In genomic region chr12:105229446-105229845, GRCh38 we compare ENCODE assay signal across 17 cellular contexts. TPM values are rescaled to one million over a fixed set of nuclear protein-coding genes. Genes with fewer than 3 reads are reported as not detected.
DNase-seq lines count a peak whose midpoint lies in the region; ATAC-seq and TF ChIP-seq lines count a peak whose summit lies in the region.
"Had no signal": no experiment of that assay in that cellular context is flagged by ENCODE, and none has a peak within 500 bp of the region (broad histone marks: within the 10 kb centered on the region; RNA-seq: fewer than 3 reads in every experiment).

No MANE protein-coding gene starts in this region.

- CTCF ChIA-PET in OCI-LY7 (lab: Charles Lee; ENCODE audit: unreplicated experiment) = no interaction called here

- intact Hi-C loops in OCI-LY7 (cut with micrococcal nuclease; ENCODE audit: unreplicated experiment) = no loop called here
- intact Hi-C loops in Right ventricle myocardium superior (cut with DNase I) = no loop called here

- WGBS in hepatocyte (ENCODE audit: low lambda C conversion rate, missing lambda C conversion rate) = 69% methylated on average over 2 of the region's 3 CpGs
- 61% methylated on average over 3 of the region's 3 CpGs for WGBS in suprapubic skin

- H3K9me2 ChIP-seq in hepatocyte (replicated peaks; ENCODE audit: insufficient read depth) = no peaks in the 10 kb centered on the region
- H3K9me2 ChIP-seq in OCI-LY7 (ENCODE audit: insufficient read depth, low read length) = no peaks in the 10 kb centered on the region

- H2AFZ ChIP-seq in hepatocyte = no peak overlapping the region
- no peak overlapping the region for H2AFZ ChIP-seq in OCI-LY7 (ENCODE audit: low read length)

- BruUV-seq in OCI-LY7 (replicated peaks; lab: Mats Ljungman, UMichigan) = no TSS peak

- H3K79me2 ChIP-seq in hepatocyte (peaks cover 92% of the 10 kb centered on the region), OCI-LY7 (ENCODE audit: insufficient read depth, low read depth, low read length) (peaks cover 3% of the 10 kb centered on the region; the same call in 1 of the 2 replicates)

- no peak for TF ChIP-seq CTCF in hepatocyte (IDR thresholded peaks at IDR 0.05; ENCODE audit: poor library complexity)
- TF ChIP-seq CTCF in suprapubic skin (IDR thresholded peaks at IDR 0.05) = no peak
- no peak for TF ChIP-seq CTCF in OCI-LY7 (conservative IDR thresholded peaks at IDR 0.05; ENCODE audit: low read length)

- peak overlapping the region; percentile 79 for H3K9ac ChIP-seq in adipocyte (ENCODE audit: low read length)

- DNase-seq in NCI-H748 (lab: John Stamatoyannopoulos, UW; ENCODE audit: unreplicated experiment) = peak; percentile 19
- no peak for DNase-seq in NCI-H748 treated with DMSO at 0.1 percent for 48 hours (lab: John Stamatoyannopoulos, UW)
- DNase-seq in adipocyte (ENCODE audit: low read depth) = no peak
- peak; percentile 57 for DNase-seq in hepatocyte (ENCODE audit: low spot score)
- DNase-seq in suprapubic skin (ENCODE audit: low spot score in 2 of 2) = no peak
- DNase-seq in OCI-LY7 (ENCODE audit: low spot score) = no peak
- no peak for DNase-seq in Right ventricle myocardium superior
- DNase-seq in NCI-H1417 (lab: John Stamatoyannopoulos, UW) = no peak
- DNase-seq: 8988T; activated effector memory CD4-positive, alpha-beta T cell treated with Interleukin-2 at 50 U/mL for 16 hours; CD4-positive, CD25-positive, alpha-beta regulatory T cell; effector memory CD8-positive, alpha-beta T cell; midbrain; NCI-H187; NCI-H526 treated with DMSO at 0.1 percent for 48 hours; ovary; T1000 had no signal

- H3K9me3 ChIP-seq in adipocyte (ENCODE audit: control insufficient read depth, low read length) (no peaks in the 10 kb centered on the region), hepatocyte (ENCODE audit: low read depth) (no peaks in the 10 kb centered on the region), suprapubic skin (no peaks in the 10 kb centered on the region), OCI-LY7 (ENCODE audit: low read length) (no peaks in the 10 kb centered on the region)
- H3K9me3 ChIP-seq: ovary had no signal

- POLR2A ChIA-PET in OCI-LY7 (lab: Charles Lee) = no interaction called here

- H3K27ac ChIP-seq in hepatocyte (peak overlapping the region; percentile 90), suprapubic skin (peak overlapping the region; percentile 80), OCI-LY7 (ENCODE audit: low read depth, low read length, poor library complexity, severe bottlenecking) (no peak overlapping the region)
- H3K27ac ChIP-seq: ovary had no signal

- peaks cover 39% of the 10 kb centered on the region for H3K36me3 ChIP-seq in adipocyte (ENCODE audit: control insufficient read depth, insufficient read depth, low read length, severe bottlenecking)
- no peaks in the 10 kb centered on the region for H3K36me3 ChIP-seq in hepatocyte (replicated peaks; ENCODE audit: insufficient read depth, low read depth)
- peaks cover 28% of the 10 kb centered on the region for H3K36me3 ChIP-seq in suprapubic skin
- peaks cover 29% of the 10 kb centered on the region for H3K36me3 ChIP-seq in OCI-LY7 (ENCODE audit: insufficient read depth, low read length)
- H3K36me3 ChIP-seq: ovary had no signal

- peak overlapping the region; percentile 98 for H3K4me3 ChIP-seq in adipocyte (ENCODE audit: low read length)
- no peak overlapping the region for H3K4me3 ChIP-seq in hepatocyte
- H3K4me3 ChIP-seq in suprapubic skin = no peak overlapping the region
- H3K4me3 ChIP-seq in OCI-LY7 (ENCODE audit: low read depth, low read length, poor library complexity, severe bottlenecking) = no peak overlapping the region
- H3K4me3 ChIP-seq: ovary had no signal

- H3K4me1 ChIP-seq in adipocyte (ENCODE audit: control insufficient read depth, insufficient read depth, low read length) (peaks cover 98% of the 10 kb centered on the region), hepatocyte (ENCODE audit: insufficient read depth) (peaks cover 53% of the 10 kb centered on the region), suprapubic skin (peaks cover 94% of the 10 kb centered on the region), OCI-LY7 (ENCODE audit: insufficient read depth, low read length, poor library complexity, severe bottlenecking) (peaks cover 10% of the 10 kb centered on the region)

- H4K20me1 ChIP-seq in hepatocyte (ENCODE audit: insufficient read depth, poor library complexity, severe bottlenecking) (no peaks in the 10 kb centered on the region), OCI-LY7 (ENCODE audit: insufficient read depth, low read length) (no peaks in the 10 kb centered on the region)

- no peak for ATAC-seq in Right ventricle myocardium superior (ENCODE audit: poor library complexity)
- ATAC-seq: effector memory CD8-positive, alpha-beta T cell had no signal

- H3K27me3 ChIP-seq in adipocyte (replicated peaks; ENCODE audit: control insufficient read depth, insufficient read depth, low read length) (no peaks in the 10 kb centered on the region), hepatocyte (no peaks in the 10 kb centered on the region), suprapubic skin (no peaks in the 10 kb centered on the region)
- H3K27me3 ChIP-seq: ovary had no signal

- H3K4me2 ChIP-seq in hepatocyte = peak overlapping the region; percentile 51
- no peak overlapping the region for H3K4me2 ChIP-seq in OCI-LY7 (ENCODE audit: low read length)

- no peak for TF ChIP-seq POLR2A in suprapubic skin (IDR thresholded peaks at IDR 0.05)

- no peak for TF ChIP-seq EP300 in suprapubic skin (IDR thresholded peaks at IDR 0.05)

RNA-seq across cellular contexts. Expression of gene APPL2, which starts 6.5 kb away (rescaled TPM):
- total RNA-seq in hepatocyte (51.9 and 74.1 TPM in 2 replicates), suprapubic skin (100 to 1,000 TPM in 3 of 4 donors, 10 to 100 TPM in 1; 95.2 to 172 (median 110) TPM), OCI-LY7 (2022) (29.1 and 37.5 TPM in 2 replicates), Right ventricle myocardium superior (21.6 TPM)
- polyA plus RNA-seq in hepatocyte = 38.2 and 42.2 TPM in 2 replicates
- 18.8 and 20.9 TPM in 2 replicates for total RNA-seq in OCI-LY7 (2014; rRNA removed; shearing (Covaris generic))

Comparison
In these comparisons a context has a peak if more than half of its experiments do, and no peak if none do; other contexts are left out.
1. DNase-seq: peak in NCI-H748 (single experiment) and hepatocyte (single experiment); none in NCI-H748 treated with DMSO at 0.1 percent for 48 hours (single experiment), adipocyte (single experiment), suprapubic skin (0 of 2), OCI-LY7 (single experiment), Right ventricle myocardium superior (single experiment) and NCI-H1417 (0 of 3).